In genomic region chr11:76592961-76593360, GRCh38 we compare ENCODE assay signal across 30 cellular contexts.
A peak's percentile ranks its signal among the peaks of the same experiment; 100 is the strongest.
DNase-seq lines count a peak whose midpoint lies in the region; ATAC-seq and FAIRE-seq lines count a peak whose summit lies in the region.
"Had no signal": no experiment of that assay in that cellular context is flagged by ENCODE, and none has a peak within 500 bp of the region (broad histone marks: within the 10 kb centered on the region; RNA-seq: fewer than 3 reads in every experiment).

No MANE protein-coding gene starts in this region.

- no peaks in the 10 kb centered on the region for H3K9me3 ChIP-seq in small intestine (ENCODE audit: control insufficient read depth, low read depth)
- H3K9me3 ChIP-seq: ascending aorta, Caco-2, SK-N-SH, suprapubic skin had no signal

- H3K36me3 ChIP-seq in small intestine (ENCODE audit: control insufficient read depth in 2 of 2, insufficient read depth in 2 of 2, low read length in 2 of 2) = no peaks in the 10 kb centered on the region
- H3K36me3 ChIP-seq: ascending aorta, cardiac muscle cell, suprapubic skin had no signal

- WGBS in small intestine, 3 donors = 19 to 66% (median 46%) methylated on average over 3 of the region's 3 CpGs

- no peak overlapping the region for H3K4me3 ChIP-seq in small intestine (ENCODE audit: low read depth in 1 of 2, low read length in 2 of 2)
- H3K4me3 ChIP-seq: ascending aorta, cardiac muscle cell, GM23338, PC-9, suprapubic skin had no signal

- DNase-seq in NCI-H345 (lab: John Stamatoyannopoulos, UW) (peak; percentile 5), NCI-H345 treated with DMSO at 0.1 percent for 48 hours (lab: John Stamatoyannopoulos, UW; ENCODE audit: unreplicated experiment) (no peak), NCI-H774 (lab: John Stamatoyannopoulos, UW) (peak; percentile 12), small intestine (peak; percentile 47), ACHN (no peak), midbrain (lab: John Stamatoyannopoulos, UW) (no peak)
- no peak for DNase-seq in stimulated activated CD4-positive, alpha-beta T cell treated with anti-CD3 and anti-CD28 coated beads, Interleukin-2, amount 100 ng/mL, for 48 hours
- DNase-seq: activated CD4-positive, alpha-beta T cell treated with anti-CD3 and anti-CD28 coated beads, Interleukin-2, amount 50 U/mL, for 48 hours; activated effector memory CD4-positive, alpha-beta T cell treated with Interleukin-2 at 50 U/mL for 16 hours; C1 segment of cervical spinal cord; Caco-2; cortex of kidney; DND-41; foreskin fibroblast; GF-D8; kidney; NCI-H1048; NCI-H1694 treated with DMSO at 0.1 percent for 48 hours; NK-92 treated with Interleukin-12 subunit alpha and Interleukin-12 subunit beta, amount 100 ng/mL, for 24 hours; PC-9; SK-N-SH; stimulated activated naive CD4-positive, alpha-beta T cell had no signal

- no peak overlapping the region for H3K27ac ChIP-seq in small intestine (ENCODE audit: low read depth in 1 of 2, low read length in 1 of 2)
- H3K27ac ChIP-seq: 22Rv1, ascending aorta, cardiac muscle cell, PC-9, suprapubic skin had no signal

- peak; percentile 34 for ATAC-seq in esophagus mucosa
- ATAC-seq: GM23338; natural killer cell treated with Interleukin-12 subunit alpha and Interleukin-12 subunit beta and Interleukin-15 and Interleukin-18, amount 100 ng/mL, for 72 hours had no signal

- H3K4me1 ChIP-seq in small intestine (ENCODE audit: control insufficient read depth in 2 of 2, insufficient read depth in 1 of 2, low read depth in 1 of 2, low read length in 1 of 2) = peaks cover 0 to 4% of the 10 kb centered on the region in 2 donors
- H3K4me1 ChIP-seq: ascending aorta, Caco-2 had no signal

- no peaks in the 10 kb centered on the region for H3K27me3 ChIP-seq in small intestine (ENCODE audit: control insufficient read depth in 2 of 2, insufficient read depth in 2 of 2, low read length in 2 of 2)
- H3K27me3 ChIP-seq: ascending aorta, cardiac muscle cell, suprapubic skin had no signal

- in situ Hi-C loops in ACHN (cut with HindIII; ENCODE audit: low pct_ligation_motif_present, low pct_unique_long_range_greater_than_20kb, low sequenced_read_pairs) = no loop called here

- no peak for FAIRE-seq in small intestine (lab: Jason Lieb, UNC)
- FAIRE-seq: kidney, TTC549 had no signal

Comparison
In these comparisons a context has a peak if more than half of its experiments do, and no peak if none do; other contexts are left out.
1. DNase-seq: peak in NCI-H345 (single experiment), NCI-H774 (single experiment) and small intestine (single experiment); none in NCI-H345 treated with DMSO at 0.1 percent for 48 hours (single experiment), ACHN (single experiment), midbrain (single experiment) and stimulated activated CD4-positive, alpha-beta T cell treated with anti-CD3 and anti-CD28 coated beads, Interleukin-2, amount 100 ng/mL, for 48 hours (0 of 2).